In genomic region chr22:36757608-36758220, GRCh38 we compare ENCODE assay signal across 8 cellular contexts. TPM values are rescaled to one million over a fixed set of nuclear protein-coding genes. Genes with fewer than 3 reads are reported as not detected.
DNase-seq lines count a peak whose midpoint lies in the region; ATAC-seq and TF ChIP-seq lines count a peak whose summit lies in the region.

No MANE protein-coding gene starts in this region.

- no peak overlapping the region for H3K4me3 Mint-ChIP-seq in CD8-positive, alpha-beta T cell
- no peak overlapping the region for H3K4me3 Mint-ChIP-seq in type B pancreatic cell

- DNase-seq in CD8-positive, alpha-beta T cell, result peak; percentile 49 to 82 (median 73)
- DNase-seq in HT-29 (ENCODE audit: low spot score) (peak; percentile 54), RWPE1 (ENCODE audit: low spot score) (no peak), germinal center (ENCODE audit: low spot score) (peak; percentile 67), pons (ENCODE audit: low spot score) (peak; percentile 66), type B pancreatic cell (ENCODE audit: extremely low spot score, unreplicated experiment) (peak; percentile 82)
- DNase-seq in activated T-helper 9 cell treated with anti-CD3 and anti-CD28 coated beads, Interleukin-2, amount 50 U/mL, for 16 hours (ENCODE audit: low read depth), result peak; percentile 55

- peaks cover 5% of the 10 kb centered on the region for H3K36me3 Mint-ChIP-seq in CD8-positive, alpha-beta T cell
- peaks cover 2% of the 10 kb centered on the region for H3K36me3 Mint-ChIP-seq in type B pancreatic cell

- no peaks in the 10 kb centered on the region for H3K36me3 ChIP-seq in CD8-positive, alpha-beta T cell (ENCODE audit: insufficient read depth, low read length)

- no peaks in the 10 kb centered on the region for H3K4me1 Mint-ChIP-seq in CD8-positive, alpha-beta T cell (ENCODE audit: low read depth)
- no peaks in the 10 kb centered on the region for H3K4me1 Mint-ChIP-seq in type B pancreatic cell (ENCODE audit: unreplicated experiment)

- peaks cover 4% of the 10 kb centered on the region for H3K4me1 ChIP-seq in CD8-positive, alpha-beta T cell (ENCODE audit: insufficient read depth, low read length)

- no peaks in the 10 kb centered on the region for H3K9me3 ChIP-seq in CD8-positive, alpha-beta T cell (ENCODE audit: low read length)

- CTCF ChIA-PET in CD8-positive, alpha-beta T cell (lab: Charles Lee), result interaction anchor here (0.8 to 5.8 kb wide), 20 partner anchors 10 to 225 kb away, joined by 3 to 51 read pairs (median 4); partner anchors contain the start of gene IFT27
- CTCF ChIA-PET in RWPE1 (lab: Yijun Ruan, JAX), result interaction anchor here (0.5 to 1.4 kb wide), 15 partner anchors 10 to 321 kb away, joined by 3 to 4 read pairs (median 3); partner anchors contain the start of gene IFT27

- H3K9me3 Mint-ChIP-seq in CD8-positive, alpha-beta T cell, result no peaks in the 10 kb centered on the region
- H3K9me3 Mint-ChIP-seq in type B pancreatic cell, result no peaks in the 10 kb centered on the region

- intact Hi-C loops in CD8-positive, alpha-beta T cell (cut with DNase I, micrococcal nuclease), result loop anchor here (1.0 to 2.0 kb wide), 2 partner anchors 99 to 221 kb away; no protein-coding TSS in a partner anchor

- H3K27ac Mint-ChIP-seq in CD8-positive, alpha-beta T cell, result no peak overlapping the region
- H3K27ac Mint-ChIP-seq in type B pancreatic cell, result no peak overlapping the region

- ATAC-seq in CD8-positive, alpha-beta T cell, result peak; percentile 67
- ATAC-seq in GM18861 (IDR thresholded peaks at IDR 0.05; ENCODE audit: unreplicated experiment), result no peak

- H3K27me3 ChIP-seq in CD8-positive, alpha-beta T cell (ENCODE audit: insufficient read depth, low read length), result no peaks in the 10 kb centered on the region

- peaks cover 13% of the 10 kb centered on the region for H3K27me3 Mint-ChIP-seq in CD8-positive, alpha-beta T cell (ENCODE audit: low read depth)
- peaks cover 23% of the 10 kb centered on the region for H3K27me3 Mint-ChIP-seq in type B pancreatic cell

- H3K4me3 ChIP-seq in CD8-positive, alpha-beta T cell (ENCODE audit: low read depth, low read length), result no peak overlapping the region

- peak; percentile 78 for TF ChIP-seq CTCF in CD8-positive, alpha-beta T cell (IDR thresholded peaks at IDR 0.05)
- TF ChIP-seq CTCF in RWPE1 (conservative IDR thresholded peaks at IDR 0.05; ENCODE audit: low read depth) (peak; percentile 79), type B pancreatic cell (conservative IDR thresholded peaks at IDR 0.05) (peak; percentile 82)

- POLR2A ChIA-PET in CD8-positive, alpha-beta T cell (lab: Charles Lee), result no interaction called here
- POLR2A ChIA-PET in RWPE1 (lab: Yijun Ruan, JAX; ENCODE audit: low non-redundant PET), result no interaction called here

- H3K27ac ChIP-seq in CD8-positive, alpha-beta T cell (ENCODE audit: low read depth, low read length), result no peak overlapping the region
- H3K27ac ChIP-seq in RWPE1, result no peak overlapping the region

RNA-seq across cellular contexts. Expression of gene IFT27, which starts 18.2 kb away (rescaled TPM):
- 1 to 10 TPM; 9.2 to 9.9 TPM for total RNA-seq in CD8-positive, alpha-beta T cell
- total RNA-seq in HT-29 (2014; rRNA removed; shearing (Covaris generic)), result 6.1 and 9.0 TPM in 2 replicates
- 35.4 and 46.6 TPM in 2 replicates for total RNA-seq in type B pancreatic cell (ENCODE audit: low replicate concordance)

RNA-seq across cellular contexts. Expression of gene CACNG2, which starts 54.2 kb away (rescaled TPM):
- not detected for total RNA-seq in CD8-positive, alpha-beta T cell
- not detected in 2 replicates for total RNA-seq in HT-29 (2014; rRNA removed; shearing (Covaris generic))
- not detected in 2 replicates for total RNA-seq in type B pancreatic cell (ENCODE audit: low replicate concordance)

RNA-seq across cellular contexts. Expression of gene PVALB, which starts 59.1 kb away (rescaled TPM):
- not detected for total RNA-seq in CD8-positive, alpha-beta T cell
- not detected in 2 replicates for total RNA-seq in HT-29 (2014; rRNA removed; shearing (Covaris generic))
- total RNA-seq in type B pancreatic cell (ENCODE audit: low replicate concordance), result 0.75 TPM in 1 of 2 replicates, not detected in the other
